ENCODE assay signal across 17 cellular contexts in genomic region chr9:18947772-18948391, GRCh38.
DNase-seq lines count a peak whose midpoint lies in the region; ATAC-seq and TF ChIP-seq lines count a peak whose summit lies in the region.
"Had no signal": no experiment of that assay in that cellular context is flagged by ENCODE, and none has a peak within 500 bp of the region (broad histone marks: within the 10 kb centered on the region; RNA-seq: fewer than 3 reads in every experiment).

No MANE protein-coding gene starts in this region.

- TF ChIP-seq POLR2A in ovary (IDR thresholded peaks at IDR 0.05) = no peak

- 43 to 68% (median 55%) methylated on average over 5 of the region's 5 CpGs for WGBS in ovary, 3 donors

- H3K36me3 ChIP-seq in ovary = no peaks in the 10 kb centered on the region
- H3K36me3 ChIP-seq: cardiac muscle cell, right atrium auricular region, tibial nerve had no signal

- H3K4me1 ChIP-seq in ovary (ENCODE audit: insufficient read depth) = no peaks in the 10 kb centered on the region
- H3K4me1 ChIP-seq: right atrium auricular region, tibial nerve had no signal

- DNase-seq in CD1c-positive myeloid dendritic cell (ENCODE audit: extremely low spot score) (peak; percentile 53), NCI-H345 treated with DMSO at 0.1 percent for 48 hours (lab: John Stamatoyannopoulos, UW; ENCODE audit: unreplicated experiment) (peak; percentile 9), fibroblast of villous mesenchyme (ENCODE audit: low read depth) (peak; percentile 17), ovary (no peak), H4 (ENCODE audit: low spot score) (no peak)
- no peak for DNase-seq in activated CD8-positive, alpha-beta memory T cell treated with anti-CD3 and anti-CD28 coated beads for 24 hours
- DNase-seq: activated CD4-positive, CD25-positive, alpha-beta regulatory T cell treated with anti-CD3 and anti-CD28 coated beads, Interleukin-2, amount 50 U/mL, for 72 hours; activated effector memory CD4-positive, alpha-beta T cell treated with Interleukin-2 at 50 U/mL for 16 hours; NCI-H1694; Right ventricle myocardium superior had no signal

- H3K27me3 ChIP-seq in ovary = no peaks in the 10 kb centered on the region
- H3K27me3 ChIP-seq: cardiac muscle cell, right atrium auricular region, tibial nerve had no signal

- intact Hi-C loops in ovary (cut with DNase I) = no loop called here

- no peak overlapping the region for H3K27ac ChIP-seq in ovary
- H3K27ac ChIP-seq: C4-2B, cardiac muscle cell, epithelial cell of prostate, right atrium auricular region, tibial nerve had no signal

- H3K9me3 ChIP-seq in ovary = no peaks in the 10 kb centered on the region
- H3K9me3 ChIP-seq: right atrium auricular region, tibial nerve had no signal

- H3K4me3 ChIP-seq in fibroblast of villous mesenchyme (ENCODE audit: low read depth, low read length) (no peak overlapping the region), ovary (no peak overlapping the region)
- H3K4me3 ChIP-seq: cardiac muscle cell, right atrium auricular region, tibial nerve had no signal

- no peak for TF ChIP-seq EP300 in ovary (IDR thresholded peaks at IDR 0.05)

- ATAC-seq in HG02759 (IDR thresholded peaks at IDR 0.05; ENCODE audit: unreplicated experiment) (peak; percentile 52), GM18511 (IDR thresholded peaks at IDR 0.05; ENCODE audit: unreplicated experiment) (no peak)

- TF ChIP-seq CTCF in fibroblast of villous mesenchyme (IDR thresholded peaks at IDR 0.05; ENCODE audit: insufficient read depth, low read depth, low read length) (no peak), ovary (IDR thresholded peaks at IDR 0.05) (no peak)

Comparison
In these comparisons a context has a peak if more than half of its experiments do, and no peak if none do; other contexts are left out.
1. DNase-seq: peak in CD1c-positive myeloid dendritic cell (single experiment), NCI-H345 treated with DMSO at 0.1 percent for 48 hours (single experiment) and fibroblast of villous mesenchyme (single experiment); none in ovary (0 of 5), activated CD8-positive, alpha-beta memory T cell treated with anti-CD3 and anti-CD28 coated beads for 24 hours (single experiment) and H4 (single experiment).